In genomic region chr6:88403486-88403885, GRCh38 we compare ENCODE assay signal across 2 cellular contexts.
TF ChIP-seq lines count a peak whose summit lies in the region.

No MANE protein-coding gene starts in this region.

TF ChIP-seq in neural cell, 6 proteins besides CTCF, POLR2A, EP300 and RAD21 (continued from another document):
- TF ChIP-seq REST (IDR thresholded peaks at IDR 0.05; ENCODE audit: borderline replicate concordance): no peak

TF ChIP-seq in GM23338, 12 proteins besides CTCF, POLR2A, EP300 and RAD21:
- TF ChIP-seq ZNF462 (CRISPR knock-in tag; IDR thresholded peaks at IDR 0.05) (no peak), CREB1 (CRISPR knock-in tag; IDR thresholded peaks at IDR 0.05; ENCODE audit: low read depth) (no peak), JUNB (IDR thresholded peaks at IDR 0.05; ENCODE audit: unreplicated experiment) (no peak), POLR2AphosphoS5 (IDR thresholded peaks at IDR 0.05; ENCODE audit: low read depth) (no peak), REST (IDR thresholded peaks at IDR 0.05; ENCODE audit: unreplicated experiment) (no peak), ZNF114 (CRISPR knock-in tag; IDR thresholded peaks at IDR 0.05) (no peak), STAT1 (IDR thresholded peaks at IDR 0.05; ENCODE audit: unreplicated experiment) (no peak), EZH2phosphoT487 (IDR thresholded peaks at IDR 0.05; ENCODE audit: unreplicated experiment) (no peak)
